In genomic region chr5:38506302-38506701, GRCh38 we compare ENCODE assay signal across 32 cellular contexts.
"Had no signal": no experiment of that assay in that cellular context is flagged by ENCODE, and none has a peak within 500 bp of the region (broad histone marks: within the 10 kb centered on the region; RNA-seq: fewer than 3 reads in every experiment).

No MANE protein-coding gene starts in this region.

- H3K4me3 ChIP-seq: adrenal gland, body of pancreas, breast epithelium had no signal

- FAIRE-seq: astrocyte, TTC549 had no signal

- DNase-seq: activated B cell treated with CpG ODN at 0.5 μM for 24 hours; activated CD4-positive, alpha-beta memory T cell treated with anti-CD3 and anti-CD28 coated beads for 36 hours; activated CD4-positive, alpha-beta T cell treated with anti-CD3 and anti-CD28 coated beads for 4 hours; activated CD4-positive, alpha-beta T cell treated with anti-CD3 and anti-CD28 coated beads, Interleukin-2, amount 10 ng/mL, durations not matched to agents 24 days and 14 days; activated CD4-positive, alpha-beta T cell treated with anti-CD3 and anti-CD28 coated beads, Interleukin-2, amount 50 U/mL, for 1 hour; activated CD4-positive, alpha-beta T cell treated with anti-CD3 and anti-CD28 coated beads, Interleukin-2, amount 50 U/mL, for 4 hours; activated CD4-positive, CD25-positive, alpha-beta regulatory T cell treated with anti-CD3 and anti-CD28 coated beads, Interleukin-2, amount 50 U/mL, for 72 hours; activated CD8-positive, alpha-beta memory T cell treated with anti-CD3 and anti-CD28 coated beads, Interleukin-2, amount 50 U/mL, for 4 hours; activated CD8-positive, alpha-beta T cell treated with anti-CD3 and anti-CD28 coated beads for 36 hours; activated effector memory CD4-positive, alpha-beta T cell treated with anti-CD3 and anti-CD28 coated beads, Interleukin-2, amount 50 U/mL, for 16 hours; activated gamma-delta T cell treated with Interleukin-2 at 50 U/mL for 16 hours; activated naive CD4-positive, alpha-beta T cell; activated naive CD4-positive, alpha-beta T cell treated with anti-CD3 and anti-CD28 coated beads for 36 hours; activated naive CD4-positive, alpha-beta T cell treated with anti-CD3 and anti-CD28 coated beads, Interleukin-2, amount 50 U/mL, for 16 hours; activated naive CD8-positive, alpha-beta T cell treated with anti-CD3 and anti-CD28 coated beads for 36 hours; activated T-cell treated with anti-CD3 and anti-CD28 coated beads for 4 hours; activated T-cell treated with anti-CD3 and anti-CD28 coated beads, Interleukin-2, amount 50 U/mL, for 1 hour; activated T-cell treated with anti-CD3 and anti-CD28 coated beads, Interleukin-2, amount 50 U/mL, for 4 hours; activated T-cell treated with anti-CD3 and anti-CD28 coated beads, Interleukin-2, amount 50 U/mL, for 72 hours; adrenal gland; amniotic stem cell; aorta; body of pancreas; brain microvascular endothelial cell; central memory CD4-positive, alpha-beta T cell; cerebellar nuclear complex; T-helper 2 cell; T-helper 9 cell had no signal

- H3K27me3 ChIP-seq: adrenal gland, body of pancreas, brain microvascular endothelial cell, breast epithelium had no signal

- H3K27ac ChIP-seq: adrenal gland, body of pancreas, brain microvascular endothelial cell, breast epithelium, VCaP had no signal

- H3K36me3 ChIP-seq: brain microvascular endothelial cell, breast epithelium had no signal

- H3K9me3 ChIP-seq: adrenal gland, body of pancreas, breast epithelium had no signal
